ENCODE assay signal across 8 cellular contexts in genomic region chr3:9397911-9398714, GRCh38. TPM values are rescaled to one million over a fixed set of nuclear protein-coding genes. Genes with fewer than 3 reads are reported as not detected.
A peak's percentile ranks its signal among the peaks of the same experiment; 100 is the strongest.
DNase-seq lines count a peak whose midpoint lies in the region; ATAC-seq and TF ChIP-seq lines count a peak whose summit lies in the region.

No MANE protein-coding gene starts in this region.

- peaks cover 4% of the 10 kb centered on the region for H3K36me3 ChIP-seq in thoracic aorta

- no peak for ATAC-seq in thoracic aorta (ENCODE audit: insufficient number of reproducible peaks, low FRiP score, low read depth)
- no peak for ATAC-seq in HG02938 (IDR thresholded peaks at IDR 0.05; ENCODE audit: unreplicated experiment)

- CTCF ChIA-PET in GM10248 (lab: Yijun Ruan, JAX) = interaction anchor here (1.3 to 1.4 kb wide), 2 partner anchors 10 to 21 kb away, joined by 4 to 5 read pairs; no protein-coding TSS in a partner anchor

- POLR2A ChIA-PET in GM10248 (lab: Yijun Ruan, JAX) = interaction anchor here (0.6 to 3.2 kb wide), 3 partner anchors 15 to 411 kb away, joined by 5 to 21 read pairs (median 15); partner anchors contain the start of gene THUMPD3

- H3K27ac ChIP-seq in epithelial cell of prostate = peak overlapping the region; percentile 96
- peak overlapping the region; percentile 98 for H3K27ac ChIP-seq in thoracic aorta

- TF ChIP-seq CTCF in GM10248 (IDR thresholded peaks at IDR 0.05; ENCODE audit: control extremely low read depth, extremely low read depth, low read depth, missing control alignments) (no peak), thoracic aorta (IDR thresholded peaks at IDR 0.05) (no peak)

- H3K4me3 ChIP-seq in thoracic aorta = peak overlapping the region; percentile 82

- H3K9me3 ChIP-seq in thoracic aorta = no peaks in the 10 kb centered on the region

- DNase-seq in GM10248 (ENCODE audit: extremely low spot score) = peak; percentile 24
- DNase-seq in NCI-H1417 treated with DMSO at 0.1 percent for 48 hours (lab: John Stamatoyannopoulos, UW) = peak; percentile 10
- peak; percentile 24 for DNase-seq in activated CD8-positive, alpha-beta memory T cell treated with anti-CD3 and anti-CD28 coated beads, Interleukin-2, amount 50 U/mL, for 4 hours
- DNase-seq in epithelial cell of prostate (ENCODE audit: low read depth, low spot score) = no peak
- peak; percentile 55 for DNase-seq in myocyte (ENCODE audit: low read depth)
- DNase-seq in thoracic aorta (ENCODE audit: low spot score) = peak; percentile 13
- DNase-seq in NCI-H2081 treated with DMSO at 0.1 percent for 48 hours (lab: John Stamatoyannopoulos, UW) = no peak

- no peaks in the 10 kb centered on the region for H3K27me3 ChIP-seq in thoracic aorta (replicated peaks; ENCODE audit: insufficient read depth)

- peaks cover 35 to 64% of the 10 kb centered on the region in 2 donors for H3K4me1 ChIP-seq in thoracic aorta (ENCODE audit: control insufficient read depth in 1 of 2, low read depth in 2 of 2)

RNA-seq across cellular contexts. Expression of gene SETD5, which starts 0.7 kb away (rescaled TPM):
- total RNA-seq in myocyte (83.2 and 98.4 TPM in 2 replicates), thoracic aorta (100 to 1,000 TPM; 102 to 131 TPM)
- 66.0 TPM for polyA plus RNA-seq in myocyte (2012)

RNA-seq across cellular contexts. Expression of gene THUMPD3, which starts 35.3 kb away (rescaled TPM):
- 46.9 and 53.2 TPM in 2 replicates for total RNA-seq in myocyte
- 36.3 TPM for polyA plus RNA-seq in myocyte (2012)
- total RNA-seq in thoracic aorta = 10 to 100 TPM; 11.9 to 31.9 TPM

Comparison
In these comparisons a context has a peak if more than half of its experiments do, and no peak if none do; other contexts are left out.
1. DNase-seq: peak in GM10248 (single experiment), NCI-H1417 treated with DMSO at 0.1 percent for 48 hours (single experiment), activated CD8-positive, alpha-beta memory T cell treated with anti-CD3 and anti-CD28 coated beads, Interleukin-2, amount 50 U/mL, for 4 hours (single experiment), myocyte (single experiment) and thoracic aorta (single experiment); none in epithelial cell of prostate (single experiment) and NCI-H2081 treated with DMSO at 0.1 percent for 48 hours (single experiment).